Comparison of ENCODE assay signal across 1 cellular context in genomic region chr17:79609616-79610150, GRCh38.
TF ChIP-seq lines count a peak whose summit lies in the region.

No MANE protein-coding gene starts in this region.

TF ChIP-seq in GM23338, 12 proteins besides CTCF, POLR2A, EP300 and RAD21 (continued from another document):
- TF ChIP-seq ZNF462 (CRISPR knock-in tag; IDR thresholded peaks at IDR 0.05): no peak
TF ChIP-seq in GM23338: peak in this region for 0.
